8 cellular contexts compared by ENCODE assay signal in the genomic region with DNA sequence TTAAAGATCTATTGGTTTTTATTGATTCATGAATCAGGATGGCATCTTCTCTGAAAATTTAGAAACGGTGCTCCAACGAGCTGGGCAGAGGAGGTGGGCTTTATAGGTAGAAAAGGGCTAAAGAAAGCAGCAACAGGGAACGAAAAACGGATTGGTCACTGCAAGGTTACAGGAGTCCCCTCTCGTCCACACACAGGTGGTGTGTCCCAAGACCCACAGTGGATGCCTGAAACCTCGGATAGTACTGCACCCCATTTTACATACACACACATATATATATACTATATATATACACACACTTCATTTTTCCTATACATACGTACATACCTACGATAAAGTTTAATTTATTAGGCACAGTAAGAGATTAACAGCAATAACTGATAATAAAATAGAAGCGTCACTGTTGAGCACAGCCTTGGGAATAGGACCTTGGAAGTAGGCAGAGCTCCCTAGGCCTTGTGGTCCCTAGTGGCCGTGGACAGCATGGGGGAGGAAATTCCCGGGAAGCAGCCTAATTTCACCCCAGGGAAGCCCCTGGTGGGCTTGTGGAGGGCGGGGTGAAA. TPM values are rescaled to one million over a fixed set of nuclear protein-coding genes. Genes with fewer than 3 reads are reported as not detected.
DNase-seq lines count a peak whose midpoint lies in the region; ATAC-seq lines count a peak whose summit lies in the region.

No MANE protein-coding gene starts in this region.

- H3K4me3 Mint-ChIP-seq in activated naive CD8-positive, alpha-beta T cell treated with anti-CD3 and anti-CD28 coated beads, Interleukin-2, amount 10 ng/mL, durations not matched to agents 7 days and 5 days = peak overlapping the region; percentile 87
- peak overlapping the region; percentile 78 to 86 for H3K4me3 Mint-ChIP-seq in stimulated activated naive CD8-positive, alpha-beta T cell treated with anti-CD3 and anti-CD28 coated beads, Interleukin-15, amount 100 ng/mL, for 72 hours

- peaks cover 19% of the 10 kb centered on the region for H3K4me1 Mint-ChIP-seq in activated naive CD8-positive, alpha-beta T cell treated with anti-CD3 and anti-CD28 coated beads, Interleukin-2, amount 10 ng/mL, durations not matched to agents 7 days and 5 days
- H3K4me1 Mint-ChIP-seq in stimulated activated naive CD8-positive, alpha-beta T cell treated with anti-CD3 and anti-CD28 coated beads, Interleukin-15, amount 100 ng/mL, for 72 hours = peaks cover 58% of the 10 kb centered on the region

- H3K27ac Mint-ChIP-seq in activated naive CD8-positive, alpha-beta T cell treated with anti-CD3 and anti-CD28 coated beads, Interleukin-2, amount 10 ng/mL, durations not matched to agents 7 days and 5 days = peak overlapping the region; percentile 99
- peak overlapping the region in 1 of 2 donors; percentile 31 for H3K27ac Mint-ChIP-seq in stimulated activated naive CD8-positive, alpha-beta T cell treated with anti-CD3 and anti-CD28 coated beads, Interleukin-15, amount 100 ng/mL, for 72 hours

- peaks cover 12% of the 10 kb centered on the region for H3K36me3 Mint-ChIP-seq in activated naive CD8-positive, alpha-beta T cell treated with anti-CD3 and anti-CD28 coated beads, Interleukin-2, amount 10 ng/mL, durations not matched to agents 7 days and 5 days

- no peaks in the 10 kb centered on the region for H3K9me3 ChIP-seq in iPS-18a (ENCODE audit: control insufficient read depth, low read depth, low read length)

- peak overlapping the region; percentile 93 for H3K4me3 ChIP-seq in iPS-18a (ENCODE audit: low read length)

- POLR2A ChIA-PET in activated naive CD8-positive, alpha-beta T cell treated with anti-CD3 and anti-CD28 coated beads, Interleukin-2, amount 10 ng/mL, durations not matched to agents 7 days and 5 days (lab: Charles Lee) = interaction anchor here (0.5 to 5.3 kb wide), 11 partner anchors 9 to 292 kb away, joined by 3 to 67 read pairs (median 4); partner anchors contain the start of gene CHPF2

- peak overlapping the region; percentile 3 for H3K9ac ChIP-seq in iPS-18a (ENCODE audit: low read length)

- no peaks in the 10 kb centered on the region for H3K27me3 Mint-ChIP-seq in activated naive CD8-positive, alpha-beta T cell treated with anti-CD3 and anti-CD28 coated beads, Interleukin-2, amount 10 ng/mL, durations not matched to agents 7 days and 5 days
- no peaks in the 10 kb centered on the region for H3K27me3 Mint-ChIP-seq in stimulated activated naive CD8-positive, alpha-beta T cell treated with anti-CD3 and anti-CD28 coated beads, Interleukin-15, amount 100 ng/mL, for 72 hours

- peaks cover 3% of the 10 kb centered on the region for H3K4me1 ChIP-seq in iPS-18a (ENCODE audit: control insufficient read depth, low read depth, low read length)

- H3K36me3 ChIP-seq in iPS-18a (ENCODE audit: control insufficient read depth, low read depth, low read length) = peaks cover 8% of the 10 kb centered on the region

- no peaks in the 10 kb centered on the region for H3K27me3 ChIP-seq in iPS-18a (ENCODE audit: control insufficient read depth, insufficient read depth, low read length)

- H3K9me3 Mint-ChIP-seq in activated naive CD8-positive, alpha-beta T cell treated with anti-CD3 and anti-CD28 coated beads, Interleukin-2, amount 10 ng/mL, durations not matched to agents 7 days and 5 days = peaks cover 11% of the 10 kb centered on the region
- H3K9me3 Mint-ChIP-seq in stimulated activated naive CD8-positive, alpha-beta T cell treated with anti-CD3 and anti-CD28 coated beads, Interleukin-15, amount 100 ng/mL, for 72 hours = peaks cover 6 to 20% of the 10 kb centered on the region in 2 donors

- ATAC-seq in activated naive CD8-positive, alpha-beta T cell treated with anti-CD3 and anti-CD28 coated beads, Interleukin-2, amount 10 ng/mL, durations not matched to agents 7 days and 5 days (ENCODE audit: low read depth) = no peak
- ATAC-seq in stimulated activated naive CD8-positive, alpha-beta T cell treated with anti-CD3 and anti-CD28 coated beads, Interleukin-15, amount 100 ng/mL, for 72 hours = no peak

- H3K27ac ChIP-seq in iPS-18a (ENCODE audit: low read length) = no peak overlapping the region

- DNase-seq in DMS53 (lab: John Stamatoyannopoulos, UW) (peak; percentile 51), DMS53 treated with DMSO at 0.1 percent for 48 hours (lab: John Stamatoyannopoulos, UW; ENCODE audit: unreplicated experiment) (no peak), NCI-H187 (lab: John Stamatoyannopoulos, UW) (no peak), SHP77 treated with DMSO at 0.1 percent for 48 hours (lab: John Stamatoyannopoulos, UW) (no peak), GM03348 (ENCODE audit: low spot score) (no peak)
- DNase-seq in activated naive CD8-positive, alpha-beta T cell treated with anti-CD3 and anti-CD28 coated beads, Interleukin-2, amount 10 ng/mL, durations not matched to agents 7 days and 5 days = no peak
- no peak for DNase-seq in stimulated activated naive CD8-positive, alpha-beta T cell treated with anti-CD3 and anti-CD28 coated beads, Interleukin-15, amount 100 ng/mL, for 72 hours

RNA-seq across cellular contexts. Expression of gene NUB1, which starts 0.7 kb away (rescaled TPM):
- 10 to 100 TPM; 84.8 to 91.8 TPM for total RNA-seq in activated naive CD8-positive, alpha-beta T cell treated with anti-CD3 and anti-CD28 coated beads, Interleukin-2, amount 10 ng/mL, durations not matched to agents 7 days and 5 days
